Comparison of ENCODE assay signal across 8 cellular contexts in the genomic region with DNA sequence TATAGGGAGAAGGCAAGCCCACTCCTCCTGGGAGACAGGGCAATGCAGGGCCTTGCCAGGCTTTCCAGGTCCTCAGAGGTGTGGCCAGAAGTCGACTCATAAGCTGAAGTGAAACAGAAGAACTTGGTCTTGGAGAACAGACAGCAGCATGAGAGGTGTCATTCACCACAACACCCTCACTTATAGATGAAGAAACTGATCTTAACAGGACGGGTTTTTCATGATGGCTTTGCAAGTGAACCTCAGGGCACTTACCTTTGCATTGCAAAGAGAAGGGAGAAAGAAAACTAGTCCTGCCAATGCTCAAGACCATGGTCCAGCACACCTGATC.
"Had no signal": no experiment of that assay in that cellular context is flagged by ENCODE, and none has a peak within 500 bp of the region (broad histone marks: within the 10 kb centered on the region; RNA-seq: fewer than 3 reads in every experiment).

No MANE protein-coding gene starts in this region.

- H3K27ac Mint-ChIP-seq: GM23338, HFFc6 had no signal

- H3K4me2 ChIP-seq: GM23338 had no signal

- ATAC-seq: GM23338, HCT116, K562 had no signal

- DNase-seq: H7, HFFc6, IMR-90 had no signal

- H3K36me3 ChIP-seq: HAP-1 had no signal

- H3K4me3 ChIP-seq: GM23338, HAP-1, K562 had no signal

- H3K9me3 ChIP-seq: HAP-1 had no signal

- H2AFZ ChIP-seq: GM23338 had no signal

- H3K27ac ChIP-seq: HL-60 had no signal

- FAIRE-seq: K562 had no signal

- H3K4me3 Mint-ChIP-seq: GM23338, HFFc6 had no signal

- H3K4me1 ChIP-seq: HAP-1 had no signal

- H3K9me3 Mint-ChIP-seq: GM23338 had no signal
